In the genomic region with DNA sequence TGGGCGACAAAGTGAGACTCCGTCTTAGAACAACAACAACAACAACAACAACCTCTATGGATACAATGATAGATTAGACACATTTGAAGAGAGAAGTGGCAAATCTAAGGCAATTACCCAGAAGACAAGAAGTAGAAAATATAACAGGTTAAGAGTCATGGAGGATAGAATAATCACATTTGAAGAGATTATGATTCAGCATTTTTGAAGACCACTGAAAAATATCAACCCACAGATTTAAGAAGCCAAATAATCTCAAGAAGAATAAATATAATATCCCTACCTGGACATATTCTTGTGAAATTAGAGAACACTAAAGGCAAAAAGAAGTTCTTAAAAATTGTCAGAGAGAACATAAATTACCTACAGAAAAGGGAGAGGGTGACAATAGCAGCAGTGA, we compare ENCODE assay signal across 19 cellular contexts. TPM values are rescaled to one million over a fixed set of nuclear protein-coding genes. Genes with fewer than 3 reads are reported as not detected.
DNase-seq lines count a peak whose midpoint lies in the region; ATAC-seq, FAIRE-seq and TF ChIP-seq lines count a peak whose summit lies in the region.
"Had no signal": no experiment of that assay in that cellular context is flagged by ENCODE, and none has a peak within 500 bp of the region (broad histone marks: within the 10 kb centered on the region; RNA-seq: fewer than 3 reads in every experiment).

No MANE protein-coding gene starts in this region.

- H3K27ac ChIP-seq in K562 (ENCODE audit: extremely low read depth, low read depth, low read length) (no peak overlapping the region), neural cell (ENCODE audit: low read length) (no peak overlapping the region)
- no peak overlapping the region for H3K27ac ChIP-seq in CD4-positive, alpha-beta memory T cell (ENCODE audit: low read depth, low read length)
- H3K27ac ChIP-seq: BLaER1 treated with 17β-estradiol and CSF1 and Interleukin-3, amounts not matched to agents 10 nM and 100 nM; GM23248; HL-60 had no signal

- H2AFZ ChIP-seq in K562 (ENCODE audit: low read depth, low read length) (no peak overlapping the region), neural cell (ENCODE audit: low read depth, low read length) (peak overlapping the region; percentile 56)
- H2AFZ ChIP-seq: GM23248 had no signal

- peaks cover 9% of the 10 kb centered on the region for H3K4me1 Mint-ChIP-seq in activated T-cell treated with anti-CD3 and anti-CD28 coated beads, Interleukin-2, amount 50 U/mL, for 72 hours (ENCODE audit: low read depth)
- no peaks in the 10 kb centered on the region for H3K4me1 Mint-ChIP-seq in type B pancreatic cell (ENCODE audit: unreplicated experiment)
- peaks cover 0 to 11% (median 4%) of the 10 kb centered on the region in 4 donors for H3K4me1 Mint-ChIP-seq in CD4-positive, alpha-beta memory T cell
- H3K4me1 Mint-ChIP-seq in effector memory CD8-positive, alpha-beta T cell (ENCODE audit: low read depth in 2 of 2) = no peaks in the 10 kb centered on the region

- TF ChIP-seq CTCF in K562 (IDR thresholded peaks at IDR 0.05 in 2 of 3, conservative IDR thresholded peaks at IDR 0.05 in 1 of 3; ENCODE audit: insufficient read depth in 2 of 3, low read depth in 1 of 3, low read length in 3 of 3) = no peak
- TF ChIP-seq CTCF in neural cell (IDR thresholded peaks at IDR 0.05; ENCODE audit: poor library complexity, severe bottlenecking) = no peak
- TF ChIP-seq CTCF in type B pancreatic cell (conservative IDR thresholded peaks at IDR 0.05) = no peak

- H3K9me3 Mint-ChIP-seq in activated T-cell treated with anti-CD3 and anti-CD28 coated beads, Interleukin-2, amount 50 U/mL, for 72 hours = no peaks in the 10 kb centered on the region
- H3K9me3 Mint-ChIP-seq in type B pancreatic cell = no peaks in the 10 kb centered on the region
- no peaks in the 10 kb centered on the region for H3K9me3 Mint-ChIP-seq in CD4-positive, alpha-beta memory T cell
- H3K9me3 Mint-ChIP-seq in effector memory CD8-positive, alpha-beta T cell = no peaks in the 10 kb centered on the region
- H3K9me3 Mint-ChIP-seq: CD4-positive, CD25-positive, alpha-beta regulatory T cell had no signal

- H3K36me3 Mint-ChIP-seq in activated T-cell treated with anti-CD3 and anti-CD28 coated beads, Interleukin-2, amount 50 U/mL, for 72 hours (ENCODE audit: insufficient read depth in 2 of 2) = no peaks in the 10 kb centered on the region
- no peaks in the 10 kb centered on the region for H3K36me3 Mint-ChIP-seq in type B pancreatic cell
- H3K36me3 Mint-ChIP-seq in CD4-positive, alpha-beta memory T cell = no peaks in the 10 kb centered on the region
- H3K36me3 Mint-ChIP-seq in effector memory CD8-positive, alpha-beta T cell (ENCODE audit: insufficient read depth) = no peaks in the 10 kb centered on the region
- H3K36me3 Mint-ChIP-seq: CD4-positive, CD25-positive, alpha-beta regulatory T cell had no signal

- ATAC-seq in activated T-cell treated with anti-CD3 and anti-CD28 coated beads, Interleukin-2, amount 50 U/mL, for 72 hours (replicated peaks in 1 of 2) = no peak
- ATAC-seq in K562 (no peak), HG02642 (IDR thresholded peaks at IDR 0.05; ENCODE audit: poor library complexity, unreplicated experiment) (no peak)
- ATAC-seq in effector memory CD8-positive, alpha-beta T cell (replicated peaks) = no peak
- ATAC-seq: GM12878 had no signal

- H3K36me3 ChIP-seq in K562 (ENCODE audit: control insufficient read depth, insufficient read depth, low read length) = no peaks in the 10 kb centered on the region
- H3K36me3 ChIP-seq in neural cell (ENCODE audit: insufficient read depth, low read length) = no peaks in the 10 kb centered on the region
- no peaks in the 10 kb centered on the region for H3K36me3 ChIP-seq in CD4-positive, alpha-beta memory T cell (ENCODE audit: insufficient read depth, low read length)
- H3K36me3 ChIP-seq: BLaER1 treated with 17β-estradiol and CSF1 and Interleukin-3, amounts not matched to agents 10 nM and 100 nM had no signal

- no peak for TF ChIP-seq EP300 in K562 (IDR thresholded peaks at IDR 0.05; ENCODE audit: low read length)
- TF ChIP-seq EP300 in neural cell (conservative IDR thresholded peaks at IDR 0.05; ENCODE audit: poor library complexity, severe bottlenecking) = no peak

- 71% methylated on average over 2 of the region's 2 CpGs for WGBS in K562 (ENCODE audit: insufficient coverage, low coverage, missing lambda C conversion rate)

- FAIRE-seq in K562 (lab: Jason Lieb, UNC) = no peak
- FAIRE-seq: GM12878 had no signal

- H3K9me1 ChIP-seq in K562 (ENCODE audit: control insufficient read depth, insufficient read depth, low read length) = no peaks in the 10 kb centered on the region

- no peak overlapping the region for H3K4me2 ChIP-seq in K562 (ENCODE audit: insufficient read depth, low read length)
- no peak overlapping the region for H3K4me2 ChIP-seq in neural cell (ENCODE audit: low read length)
- H3K4me2 ChIP-seq: BLaER1 treated with 17β-estradiol and CSF1 and Interleukin-3, amounts not matched to agents 10 nM and 100 nM had no signal

- H3K9ac ChIP-seq in K562 (ENCODE audit: insufficient read depth in 1 of 2, low read depth in 2 of 2, low read length in 2 of 2) (no peak overlapping the region), neural cell (ENCODE audit: low read length) (no peak overlapping the region)
- H3K9ac ChIP-seq: BLaER1 treated with 17β-estradiol and CSF1 and Interleukin-3, amounts not matched to agents 10 nM and 100 nM; GM23248 had no signal

- H3K27me3 Mint-ChIP-seq in activated T-cell treated with anti-CD3 and anti-CD28 coated beads, Interleukin-2, amount 50 U/mL, for 72 hours (ENCODE audit: low read depth) = no peaks in the 10 kb centered on the region
- H3K27me3 Mint-ChIP-seq in type B pancreatic cell = no peaks in the 10 kb centered on the region
- no peaks in the 10 kb centered on the region for H3K27me3 Mint-ChIP-seq in CD4-positive, alpha-beta memory T cell
- H3K27me3 Mint-ChIP-seq in effector memory CD8-positive, alpha-beta T cell = no peaks in the 10 kb centered on the region

- H3K4me3 ChIP-seq in K562 (no peak overlapping the region), neural cell (ENCODE audit: low read length) (no peak overlapping the region)
- H3K4me3 ChIP-seq in CD4-positive, alpha-beta memory T cell (ENCODE audit: low read length in 2 of 2) = no peak overlapping the region
- H3K4me3 ChIP-seq: BLaER1 treated with 17β-estradiol and CSF1 and Interleukin-3, amounts not matched to agents 10 nM and 100 nM; GM12878; GM23248 had no signal

- intact Hi-C loops in K562 (cut with micrococcal nuclease) = no loop called here
- intact Hi-C loops in CD4-positive, alpha-beta memory T cell (cut with micrococcal nuclease) = no loop called here

- H3K4me3 Mint-ChIP-seq in activated T-cell treated with anti-CD3 and anti-CD28 coated beads, Interleukin-2, amount 50 U/mL, for 72 hours = no peak overlapping the region
- H3K4me3 Mint-ChIP-seq in type B pancreatic cell = no peak overlapping the region
- no peak overlapping the region for H3K4me3 Mint-ChIP-seq in CD4-positive, alpha-beta memory T cell
- no peak overlapping the region for H3K4me3 Mint-ChIP-seq in effector memory CD8-positive, alpha-beta T cell
- H3K4me3 Mint-ChIP-seq: CD4-positive, CD25-positive, alpha-beta regulatory T cell had no signal

- H3K9me3 ChIP-seq in K562 (replicated peaks; ENCODE audit: control insufficient read depth, insufficient read depth, low read depth, low read length) (no peaks in the 10 kb centered on the region), neural cell (ENCODE audit: low read length) (no peaks in the 10 kb centered on the region)
- H3K9me3 ChIP-seq in CD4-positive, alpha-beta memory T cell (ENCODE audit: control insufficient read depth in 1 of 2, low read length in 2 of 2) = no peaks in the 10 kb centered on the region
- H3K9me3 ChIP-seq: BLaER1 treated with 17β-estradiol and CSF1 and Interleukin-3, amounts not matched to agents 10 nM and 100 nM had no signal

- no peak for TF ChIP-seq POLR2A in K562 (conservative IDR thresholded peaks at IDR 0.05)

- in situ Hi-C loops in K562 (cut with MboI) = no loop called here

- H3K79me2 ChIP-seq in K562 (ENCODE audit: control insufficient read depth, insufficient read depth, low read length) = no peaks in the 10 kb centered on the region
- no peaks in the 10 kb centered on the region for H3K79me2 ChIP-seq in neural cell (replicated peaks; ENCODE audit: insufficient read depth, low read length)

- H3K27me3 ChIP-seq in K562 (ENCODE audit: control insufficient read depth in 2 of 2, insufficient read depth in 2 of 2, low read length in 2 of 2) (no peaks in the 10 kb centered on the region), neural cell (ENCODE audit: insufficient read depth, low read depth, low read length) (no peaks in the 10 kb centered on the region)
- H3K27me3 ChIP-seq in CD4-positive, alpha-beta memory T cell (ENCODE audit: insufficient read depth, low read length) = no peaks in the 10 kb centered on the region
- H3K27me3 ChIP-seq: BLaER1 treated with 17β-estradiol and CSF1 and Interleukin-3, amounts not matched to agents 10 nM and 100 nM had no signal

- CTCF ChIA-PET in K562 (lab: Yijun Ruan, JAX; ENCODE audit: low intra/inter-chr PET ratio) = no interaction called here
- CTCF ChIA-PET in CD4-positive, alpha-beta memory T cell (lab: Charles Lee; ENCODE audit: partially characterized antibody) = interaction anchor here (0.7 kb wide), 1 partner anchor 451 kb away, joined by 3 read pairs; no protein-coding TSS in a partner anchor

- POLR2A ChIA-PET in K562 (lab: Yijun Ruan, JAX) = interaction anchor here (1.1 kb wide), 1 partner anchor 10 kb away, joined by 3 read pairs; no protein-coding TSS in a partner anchor
- POLR2A ChIA-PET in CD4-positive, alpha-beta memory T cell (lab: Charles Lee; ENCODE audit: partially characterized antibody) = no interaction called here

- no peaks in the 10 kb centered on the region for H3F3A ChIP-seq in neural cell (ENCODE audit: insufficient read depth, low read length, poor library complexity, severe bottlenecking)

- no peaks in the 10 kb centered on the region for H4K20me1 ChIP-seq in K562 (replicated peaks; ENCODE audit: control insufficient read depth, insufficient read depth, low read length)
- no peaks in the 10 kb centered on the region for H4K20me1 ChIP-seq in neural cell (ENCODE audit: insufficient read depth)
- H4K20me1 ChIP-seq: BLaER1 treated with 17β-estradiol and CSF1 and Interleukin-3, amounts not matched to agents 10 nM and 100 nM had no signal

- H3K9me2 ChIP-seq in neural cell (ENCODE audit: insufficient read depth, low read length) = no peaks in the 10 kb centered on the region

- no TSS peak for BruUV-seq in K562 (replicated peaks; lab: Mats Ljungman, UMichigan)

- H3K27ac Mint-ChIP-seq in activated T-cell treated with anti-CD3 and anti-CD28 coated beads, Interleukin-2, amount 50 U/mL, for 72 hours = peak overlapping the region; percentile 2
- H3K27ac Mint-ChIP-seq in type B pancreatic cell = peak overlapping the region; percentile 65
- peak overlapping the region in 2 of 7 donors; percentile 20 to 39 for H3K27ac Mint-ChIP-seq in CD4-positive, alpha-beta memory T cell
- H3K27ac Mint-ChIP-seq in effector memory CD8-positive, alpha-beta T cell = peak overlapping the region in 1 of 2 donors; percentile 20

- TF ChIP-seq RAD21 in K562 (CRISPR knock-in tag; conservative IDR thresholded peaks at IDR 0.05 in 1 of 2, IDR thresholded peaks at IDR 0.05 in 1 of 2) = no peak
- no peak for TF ChIP-seq RAD21 in neural cell (conservative IDR thresholded peaks at IDR 0.05)

- peaks cover 0 to 6% of the 10 kb centered on the region in 2 experiments; a peak in 2 of 5 replicates for H3K4me1 ChIP-seq in K562 (replicated peaks in 1 of 2; ENCODE audit: control insufficient read depth in 2 of 2, insufficient read depth in 2 of 2, low read length in 2 of 2)
- H3K4me1 ChIP-seq in CD4-positive, alpha-beta memory T cell (ENCODE audit: insufficient read depth, low read length) = peaks cover 7% of the 10 kb centered on the region
- H3K4me1 ChIP-seq: BLaER1 treated with 17β-estradiol and CSF1 and Interleukin-3, amounts not matched to agents 10 nM and 100 nM had no signal

- no peak for DNase-seq in activated T-cell treated with anti-CD3 and anti-CD28 coated beads, Interleukin-2, amount 50 U/mL, for 72 hours
- no peak for DNase-seq in activated T-cell treated with anti-CD3 and anti-CD28 coated beads, Interleukin-2, amount 50 U/mL, for 1 hour
- DNase-seq in K562 (ENCODE audit: extremely low read depth in 1 of 4, low spot score in 3 of 4) (no peak), type B pancreatic cell (ENCODE audit: extremely low spot score, unreplicated experiment) (no peak)
- no peak for DNase-seq in CD4-positive, alpha-beta memory T cell
- DNase-seq in effector memory CD8-positive, alpha-beta T cell = no peak
- DNase-seq: 8988T; ACHN; Calu3; CD4-positive, CD25-positive, alpha-beta regulatory T cell; DMS79; GM23248; H7 had no signal

RNA-seq across cellular contexts. Expression of gene LDHC, which starts 7.9 kb away (rescaled TPM):
- total RNA-seq in activated T-cell treated with anti-CD3 and anti-CD28 coated beads, Interleukin-2, amount 50 U/mL, for 72 hours = not detected
- total RNA-seq in K562 (2011; cell fraction: chromatin; rRNA removed; ENCODE audit: low replicate concordance) = not detected in 2 replicates
- not detected in 2 replicates for total RNA-seq in K562 (2011; cell fraction: nucleolus; rRNA removed)
- total RNA-seq in K562 (2011; cell fraction: nucleoplasm; rRNA removed) = not detected in 2 replicates
- not detected in 2 replicates for total RNA-seq in K562 (2014; rRNA removed)
- total RNA-seq in K562 (2014; rRNA removed; fragmentation: Illumina TruSeq; extraction: Trizol) = not detected in 2 replicates
- not detected in 2 replicates for total RNA-seq in K562 (2015; rRNA removed; fragmentation: Illumina TruSeq; extraction: Trizol)
- total RNA-seq in K562 (2021) = not detected in 2 replicates
- polyA plus RNA-seq in K562 (2011; rRNA removed) = not detected in 2 replicates
- not detected in 2 replicates for polyA plus RNA-seq in K562 (2011; cell fraction: cytosol; rRNA removed)
- not detected in 2 replicates for polyA plus RNA-seq in K562 (2011; cell fraction: nucleus; rRNA removed)
- polyA plus RNA-seq in K562 (2012) = not detected in 2 replicates
- polyA plus RNA-seq in K562 (2014; fragmentation: Illumina TruSeq; extraction: Trizol) = not detected in 2 replicates
- not detected for polyA plus RNA-seq in K562 (2014; fragmentation: Nextera tagmentation; extraction: Ambion mirVana)
- not detected in 2 replicates for polyA plus RNA-seq in K562 (2014; rRNA removed)
- 0.42 TPM in 1 of 2 replicates, not detected in the other for polyA minus RNA-seq in K562 (2011; rRNA and poly(A)+ RNA removed)
- not detected in 2 replicates for polyA minus RNA-seq in K562 (2011; cell fraction: cytosol; rRNA and poly(A)+ RNA removed)
- polyA minus RNA-seq in K562 (2011; cell fraction: nucleus; rRNA and poly(A)+ RNA removed) = not detected in 2 replicates
- polyA plus RNA-seq in neural cell = not detected in 2 replicates
- not detected in 2 replicates for polyA minus RNA-seq in neural cell
- total RNA-seq in type B pancreatic cell (ENCODE audit: low replicate concordance) = 0.63 and 1.1 TPM in 2 replicates
- total RNA-seq in CD4-positive, alpha-beta memory T cell = not detected
- not detected for polyA plus RNA-seq in CD4-positive, alpha-beta memory T cell
- total RNA-seq: Calu3; CD4-positive, CD25-positive, alpha-beta regulatory T cell; G401; GM12878; GM23248 had no signal
- polyA plus RNA-seq: GM23248 had no signal

RNA-seq across cellular contexts. Expression of gene LDHA, which starts 25.7 kb away (rescaled TPM):
- 100 to 1,000 TPM; 629 to 665 TPM for total RNA-seq in activated T-cell treated with anti-CD3 and anti-CD28 coated beads, Interleukin-2, amount 50 U/mL, for 72 hours
- 227 and 496 TPM in 2 replicates for total RNA-seq in K562 (2011; cell fraction: chromatin; rRNA removed; ENCODE audit: low replicate concordance)
- total RNA-seq in K562 (2011; cell fraction: nucleolus; rRNA removed) = 234 and 275 TPM in 2 replicates
- 463 and 572 TPM in 2 replicates for total RNA-seq in K562 (2011; cell fraction: nucleoplasm; rRNA removed)
- total RNA-seq in K562 (2014; rRNA removed) (497 and 537 TPM in 2 replicates), K562 (2014; rRNA removed; fragmentation: Illumina TruSeq; extraction: Trizol) (535 and 615 TPM in 2 replicates), K562 (2015; rRNA removed; fragmentation: Illumina TruSeq; extraction: Trizol) (587 and 664 TPM in 2 replicates), K562 (2021) (739 and 755 TPM in 2 replicates), type B pancreatic cell (ENCODE audit: low replicate concordance) (147 and 173 TPM in 2 replicates)
- polyA plus RNA-seq in K562 (2011; rRNA removed) (2,290 and 3,001 TPM in 2 replicates), K562 (2014; fragmentation: Illumina TruSeq; extraction: Trizol) (1,410 and 1,720 TPM in 2 replicates), K562 (2014; fragmentation: Nextera tagmentation; extraction: Ambion mirVana) (1,000 to 10,000 TPM in 1 of 2 experiments, 100 to 1,000 TPM in 1; 926 to 1,451 TPM), K562 (2014; rRNA removed) (981 and 1,026 TPM in 2 replicates), neural cell (39.9 and 45.6 TPM in 2 replicates)
- 907 and 2,175 TPM in 2 replicates for polyA plus RNA-seq in K562 (2011; cell fraction: cytosol; rRNA removed)
- 371 and 679 TPM in 2 replicates for polyA plus RNA-seq in K562 (2011; cell fraction: nucleus; rRNA removed)
- polyA plus RNA-seq in K562 (2012) = 741 and 1,455 TPM in 2 replicates
- polyA minus RNA-seq in K562 (2011; rRNA and poly(A)+ RNA removed) = 3,343 and 3,532 TPM in 2 replicates
- 1,176 and 1,311 TPM in 2 replicates for polyA minus RNA-seq in K562 (2011; cell fraction: cytosol; rRNA and poly(A)+ RNA removed)
- polyA minus RNA-seq in K562 (2011; cell fraction: nucleus; rRNA and poly(A)+ RNA removed) = 165 and 457 TPM in 2 replicates
- 32.6 and 33.8 TPM in 2 replicates for polyA minus RNA-seq in neural cell
- 100 to 1,000 TPM; 131 to 135 TPM for total RNA-seq in CD4-positive, alpha-beta memory T cell
- 100 to 1,000 TPM; 556 to 720 TPM for polyA plus RNA-seq in CD4-positive, alpha-beta memory T cell

RNA-seq across cellular contexts. Expression of gene LDHAL6A, which starts 35.6 kb away (rescaled TPM):
- total RNA-seq in activated T-cell treated with anti-CD3 and anti-CD28 coated beads, Interleukin-2, amount 50 U/mL, for 72 hours = not detected
- not detected in 2 replicates for total RNA-seq in K562 (2011; cell fraction: chromatin; rRNA removed; ENCODE audit: low replicate concordance)
- total RNA-seq in K562 (2011; cell fraction: nucleolus; rRNA removed) = not detected in 2 replicates
- total RNA-seq in K562 (2011; cell fraction: nucleoplasm; rRNA removed) = not detected in 2 replicates
- not detected in 2 replicates for total RNA-seq in K562 (2014; rRNA removed)
- not detected in 2 replicates for total RNA-seq in K562 (2014; rRNA removed; fragmentation: Illumina TruSeq; extraction: Trizol)
- total RNA-seq in K562 (2015; rRNA removed; fragmentation: Illumina TruSeq; extraction: Trizol) = not detected in 2 replicates
- not detected in 2 replicates for total RNA-seq in K562 (2021)
- polyA plus RNA-seq in K562 (2011; rRNA removed) = 0.04 TPM in 1 of 2 replicates, not detected in the other
- polyA plus RNA-seq in K562 (2011; cell fraction: cytosol; rRNA removed) = not detected in 2 replicates
- polyA plus RNA-seq in K562 (2011; cell fraction: nucleus; rRNA removed) = not detected in 2 replicates
- polyA plus RNA-seq in K562 (2012) = not detected in 2 replicates
- not detected in 2 replicates for polyA plus RNA-seq in K562 (2014; fragmentation: Illumina TruSeq; extraction: Trizol)
- not detected for polyA plus RNA-seq in K562 (2014; fragmentation: Nextera tagmentation; extraction: Ambion mirVana)
- not detected in 2 replicates for polyA plus RNA-seq in K562 (2014; rRNA removed)
- not detected in 2 replicates for polyA minus RNA-seq in K562 (2011; rRNA and poly(A)+ RNA removed)
- polyA minus RNA-seq in K562 (2011; cell fraction: cytosol; rRNA and poly(A)+ RNA removed) = not detected in 2 replicates
- not detected in 2 replicates for polyA minus RNA-seq in K562 (2011; cell fraction: nucleus; rRNA and poly(A)+ RNA removed)
- polyA plus RNA-seq in neural cell = not detected in 2 replicates
- polyA minus RNA-seq in neural cell = not detected in 2 replicates
- not detected in 2 replicates for total RNA-seq in type B pancreatic cell (ENCODE audit: low replicate concordance)
- total RNA-seq in CD4-positive, alpha-beta memory T cell = under 1 TPM; 0.20 to 0.42 TPM
- polyA plus RNA-seq in CD4-positive, alpha-beta memory T cell = not detected
- total RNA-seq: Calu3; CD4-positive, CD25-positive, alpha-beta regulatory T cell; G401; GM12878; GM23248; H7 had no signal
